Comparison of ENCODE assay signal across 8 cellular contexts in the genomic region with DNA sequence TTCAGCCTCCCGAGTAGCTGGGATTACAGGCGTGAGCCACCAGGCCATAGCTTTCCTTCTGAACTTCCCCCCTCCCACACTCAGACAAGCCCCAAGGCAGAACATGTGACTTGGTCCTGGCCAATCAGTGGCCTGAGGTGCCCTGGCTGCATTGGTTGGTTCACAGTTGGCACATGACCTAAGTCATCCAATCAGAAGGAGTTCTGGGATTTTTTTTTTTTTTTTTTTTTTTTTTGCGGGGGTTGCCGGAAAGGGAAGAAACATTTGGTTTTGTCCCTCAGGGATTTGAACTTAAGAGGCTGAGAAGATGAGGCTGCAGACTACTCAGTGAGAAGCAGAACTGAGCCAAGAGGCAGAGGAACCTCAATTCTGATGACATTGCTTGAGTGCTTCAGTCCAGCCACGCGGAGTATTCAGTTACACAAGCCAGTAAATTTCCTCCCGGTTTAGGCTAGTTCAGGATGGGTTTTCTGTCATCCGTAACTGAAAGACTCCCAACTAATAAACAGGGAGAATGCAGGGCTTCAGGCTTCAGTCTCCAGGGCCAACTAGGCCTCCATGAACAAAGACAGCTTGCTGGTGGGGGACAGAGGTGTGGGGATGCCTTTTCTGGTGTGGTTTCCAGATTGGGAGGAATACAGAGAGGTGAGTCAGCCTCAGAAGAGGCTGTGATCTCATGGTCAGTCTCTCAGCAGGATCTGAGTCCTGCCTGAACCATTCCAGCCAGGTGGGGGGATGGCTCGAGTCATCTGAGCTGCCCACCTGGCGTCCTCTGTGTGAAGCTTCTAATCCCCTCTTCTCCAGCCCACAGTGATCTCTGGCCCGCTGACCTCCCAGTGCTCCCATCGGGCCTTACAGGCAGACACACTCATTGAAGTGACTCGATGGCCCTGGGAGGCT.
A peak's percentile ranks its signal among the peaks of the same experiment; 100 is the strongest.
DNase-seq lines count a peak whose midpoint lies in the region; ATAC-seq and FAIRE-seq lines count a peak whose summit lies in the region.

No MANE protein-coding gene starts in this region.

- peak; percentile 14 for DNase-seq in NCI-H748 (lab: John Stamatoyannopoulos, UW; ENCODE audit: unreplicated experiment)
- no peak for DNase-seq in NCI-H748 treated with DMSO at 0.1 percent for 48 hours (lab: John Stamatoyannopoulos, UW)
- peak; percentile 63 for DNase-seq in RCC 7860 (ENCODE audit: low spot score)
- DNase-seq in glomerular visceral epithelial cell (ENCODE audit: extremely low spot score) = peak; percentile 76
- peak; percentile 40 for DNase-seq in urothelium cell line (ENCODE audit: low spot score)
- DNase-seq in NCI-H526 (lab: John Stamatoyannopoulos, UW) = no peak

- ATAC-seq in HG02588 (IDR thresholded peaks at IDR 0.05; ENCODE audit: unreplicated experiment) (peak; percentile 25), HG03045 (IDR thresholded peaks at IDR 0.05; ENCODE audit: unreplicated experiment) (no peak)

- no peak for FAIRE-seq in RCC 7860 (lab: Jason Lieb, UNC)
- no peak for FAIRE-seq in urothelium cell line (lab: Jason Lieb, UNC)

Comparison
In these comparisons a context has a peak if more than half of its experiments do, and no peak if none do; other contexts are left out.
1. DNase-seq: peak in NCI-H748 (single experiment), RCC 7860 (single experiment), glomerular visceral epithelial cell (single experiment) and urothelium cell line (single experiment); none in NCI-H748 treated with DMSO at 0.1 percent for 48 hours (single experiment) and NCI-H526 (0 of 2).